8 cellular contexts compared by ENCODE assay signal in the genomic region with DNA sequence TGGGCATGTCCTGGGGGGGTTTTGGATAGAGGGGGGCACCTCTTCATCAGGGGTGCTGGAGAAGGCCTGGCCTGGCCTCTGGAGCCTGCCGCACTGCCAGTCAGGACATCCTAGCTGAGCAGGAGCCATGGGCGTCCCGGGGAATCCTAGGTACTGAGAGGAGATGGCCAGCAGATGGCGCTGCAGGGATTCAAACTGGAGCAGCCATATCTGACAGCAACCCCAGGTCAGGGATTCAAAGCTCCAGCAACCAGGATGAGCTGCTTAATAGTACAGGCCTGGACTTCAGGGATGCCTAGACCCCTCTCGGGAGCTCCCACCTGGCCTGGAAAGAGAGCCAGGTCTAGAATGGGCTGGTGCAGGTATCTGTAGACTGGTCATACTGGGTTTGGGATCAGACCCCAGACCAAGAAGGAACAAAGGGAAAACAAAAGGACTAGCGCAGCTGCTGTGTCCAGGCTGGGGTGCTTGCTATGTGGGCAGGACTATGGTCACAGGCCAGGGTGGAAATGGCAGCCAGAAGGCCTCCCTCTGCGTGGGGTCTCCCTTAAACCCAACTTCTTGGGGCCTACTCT.
DNase-seq lines count a peak whose midpoint lies in the region; ATAC-seq lines count a peak whose summit lies in the region.

No MANE protein-coding gene starts in this region.

- peaks cover 13% of the 10 kb centered on the region for H3K9me3 Mint-ChIP-seq in activated CD4-positive, alpha-beta T cell treated with anti-CD3 and anti-CD28 coated beads for 36 hours (ENCODE audit: low read depth)

- H3K9me3 ChIP-seq in MG63: no peaks in the 10 kb centered on the region
- no peaks in the 10 kb centered on the region for H3K9me3 ChIP-seq in T-helper 17 cell (ENCODE audit: control insufficient read depth, low read length, poor library complexity, severe bottlenecking)

- POLR2A ChIA-PET in activated CD4-positive, alpha-beta T cell treated with anti-CD3 and anti-CD28 coated beads for 36 hours (lab: Charles Lee): no interaction called here

- intact Hi-C loops in activated CD4-positive, alpha-beta T cell treated with anti-CD3 and anti-CD28 coated beads for 36 hours (cut with DNase I, micrococcal nuclease): loop anchor here in 1 of 2 experiments (5.0 kb wide), 1 partner anchor 1147 kb away; no protein-coding TSS in a partner anchor
- intact Hi-C loops in posterior cingulate gyrus (cut with DNase I): no loop called here

- no peak for ATAC-seq in activated CD4-positive, alpha-beta T cell treated with anti-CD3 and anti-CD28 coated beads for 36 hours
- ATAC-seq in T-helper 17 cell: no peak
- ATAC-seq in HG03175 (IDR thresholded peaks at IDR 0.05; ENCODE audit: unreplicated experiment): no peak

- H3K27ac Mint-ChIP-seq in activated CD4-positive, alpha-beta T cell treated with anti-CD3 and anti-CD28 coated beads for 36 hours: no peak overlapping the region
- H3K27ac Mint-ChIP-seq in T-helper 17 cell: no peak overlapping the region

- H3K36me3 ChIP-seq in MG63: no peaks in the 10 kb centered on the region

- DNase-seq in activated CD4-positive, alpha-beta T cell treated with anti-CD3 and anti-CD28 coated beads for 36 hours: peak; percentile 69
- no peak for DNase-seq in activated CD4-positive, alpha-beta T cell treated with anti-CD3 and anti-CD28 coated beads for 4 hours
- DNase-seq in MG63 (peak; percentile 35), SK-MEL-5 (ENCODE audit: low read depth, low spot score) (peak; percentile 77), germinal center (ENCODE audit: low spot score) (peak; percentile 6), posterior cingulate gyrus (peak; percentile 58 to 95 (median 77)), T-helper 17 cell (no peak)

- no peaks in the 10 kb centered on the region for H3K4me1 Mint-ChIP-seq in activated CD4-positive, alpha-beta T cell treated with anti-CD3 and anti-CD28 coated beads for 36 hours
- H3K4me1 Mint-ChIP-seq in T-helper 17 cell: no peaks in the 10 kb centered on the region

- in situ Hi-C loops in SK-MEL-5 (cut with HindIII; ENCODE audit: low pct_unique_long_range_greater_than_20kb, low sequenced_read_pairs): no loop called here

- CTCF ChIA-PET in activated CD4-positive, alpha-beta T cell treated with anti-CD3 and anti-CD28 coated beads for 36 hours (lab: Charles Lee): no interaction called here

- no peak overlapping the region for H3K4me3 Mint-ChIP-seq in activated CD4-positive, alpha-beta T cell treated with anti-CD3 and anti-CD28 coated beads for 36 hours
- no peak overlapping the region for H3K4me3 Mint-ChIP-seq in T-helper 17 cell

- no peaks in the 10 kb centered on the region for H3K27me3 Mint-ChIP-seq in activated CD4-positive, alpha-beta T cell treated with anti-CD3 and anti-CD28 coated beads for 36 hours
- no peaks in the 10 kb centered on the region for H3K27me3 Mint-ChIP-seq in T-helper 17 cell

- no peaks in the 10 kb centered on the region for H3K27me3 ChIP-seq in MG63

- H3K36me3 Mint-ChIP-seq in activated CD4-positive, alpha-beta T cell treated with anti-CD3 and anti-CD28 coated beads for 36 hours (ENCODE audit: low read depth): no peaks in the 10 kb centered on the region
- no peaks in the 10 kb centered on the region for H3K36me3 Mint-ChIP-seq in T-helper 17 cell (ENCODE audit: low read depth)

- no peak overlapping the region for H3K4me3 ChIP-seq in MG63

Comparison
In these comparisons a context has a peak if more than half of its experiments do, and no peak if none do; other contexts are left out.
1. DNase-seq: peak in activated CD4-positive, alpha-beta T cell treated with anti-CD3 and anti-CD28 coated beads for 36 hours (single experiment), MG63 (single experiment), SK-MEL-5 (single experiment), germinal center (single experiment) and posterior cingulate gyrus (10 of 10); none in activated CD4-positive, alpha-beta T cell treated with anti-CD3 and anti-CD28 coated beads for 4 hours (0 of 2) and T-helper 17 cell (0 of 3).